ENCODE assay signal across 21 cellular contexts in genomic region chr13:112962911-112963625, GRCh38. TPM values are rescaled to one million over a fixed set of nuclear protein-coding genes. Genes with fewer than 3 reads are reported as not detected.
DNase-seq lines count a peak whose midpoint lies in the region; ATAC-seq and TF ChIP-seq lines count a peak whose summit lies in the region.
"Had no signal": no experiment of that assay in that cellular context is flagged by ENCODE, and none has a peak within 500 bp of the region (broad histone marks: within the 10 kb centered on the region; RNA-seq: fewer than 3 reads in every experiment).

No MANE protein-coding gene starts in this region.

- H3K4me1 Mint-ChIP-seq in WTC11 = 0 out of 2 replicates have a peak, but pooled peaks cover 3% of the 10 kb centered on the region
- H3K4me1 Mint-ChIP-seq in CD8-positive, alpha-beta T cell (ENCODE audit: low read depth) = peaks cover 6% of the 10 kb centered on the region

- no peaks in the 10 kb centered on the region for H3K79me2 ChIP-seq in osteoblast (ENCODE audit: insufficient read depth, low read length)

- no peak overlapping the region for H2AFZ ChIP-seq in osteoblast (ENCODE audit: low read length)

- in situ Hi-C loops in transverse colon (cut with MboI; ENCODE audit: low pct_ligation_motif_present in 1 of 4, low pct_unique_long_range_greater_than_20kb in 1 of 4, low sequenced_read_pairs in 3 of 4) = loop anchor here in 1 of 4 donors (25.0 kb wide), 1 partner anchor 424 kb away; no protein-coding TSS in a partner anchor

- H3K9me3 Mint-ChIP-seq in WTC11 = no peaks in the 10 kb centered on the region
- no peaks in the 10 kb centered on the region for H3K9me3 Mint-ChIP-seq in CD8-positive, alpha-beta T cell

- H3K4me3 Mint-ChIP-seq in WTC11 = no peak overlapping the region
- no peak overlapping the region for H3K4me3 Mint-ChIP-seq in CD8-positive, alpha-beta T cell
- H3K4me3 Mint-ChIP-seq: B cell had no signal

- POLR2A ChIA-PET in WTC11 (lab: Charles Lee) = no interaction called here
- POLR2A ChIA-PET in CD8-positive, alpha-beta T cell (lab: Charles Lee) = no interaction called here

- H3K27ac ChIP-seq in RWPE2 (ENCODE audit: poor library complexity, severe bottlenecking) = no peak overlapping the region
- no peak overlapping the region for H3K27ac ChIP-seq in osteoblast (ENCODE audit: low read depth, low read length)
- no peak overlapping the region for H3K27ac ChIP-seq in transverse colon
- H3K27ac ChIP-seq in CD8-positive, alpha-beta T cell (ENCODE audit: low read depth, low read length) = no peak overlapping the region
- H3K27ac ChIP-seq: C4-2B, RWPE1 had no signal

- ATAC-seq in RWPE2 (ENCODE audit: low read depth) (no peak), WTC11 (no peak), GM21786 (IDR thresholded peaks at IDR 0.05; ENCODE audit: unreplicated experiment) (no peak)
- no peak for ATAC-seq in CD8-positive, alpha-beta T cell
- ATAC-seq: Panc1 had no signal

- H3K4me1 ChIP-seq in RWPE2 (ENCODE audit: insufficient read depth, poor library complexity, severe bottlenecking) (no peaks in the 10 kb centered on the region), osteoblast (ENCODE audit: insufficient read depth, low read length) (no peaks in the 10 kb centered on the region), transverse colon (peaks cover 0 to 5% (median 0%) of the 10 kb centered on the region in 4 donors)
- peaks cover 2% of the 10 kb centered on the region for H3K4me1 ChIP-seq in CD8-positive, alpha-beta T cell (ENCODE audit: insufficient read depth, low read length)

- H3K27me3 ChIP-seq in RWPE2 (ENCODE audit: insufficient read depth, poor library complexity, severe bottlenecking) (peaks cover 24% of the 10 kb centered on the region), osteoblast (ENCODE audit: insufficient read depth, low read length) (peaks cover 26% of the 10 kb centered on the region), transverse colon (no peaks in the 10 kb centered on the region)
- no peaks in the 10 kb centered on the region for H3K27me3 ChIP-seq in CD8-positive, alpha-beta T cell (ENCODE audit: insufficient read depth, low read length)

- TF ChIP-seq POLR2A in transverse colon (IDR thresholded peaks at IDR 0.05) = no peak

- no peaks in the 10 kb centered on the region for H4K20me1 ChIP-seq in osteoblast (ENCODE audit: insufficient read depth, low read length)

- no peak for TF ChIP-seq EP300 in transverse colon (IDR thresholded peaks at IDR 0.05; ENCODE audit: low read depth)

- no peaks in the 10 kb centered on the region for H3K36me3 Mint-ChIP-seq in WTC11
- H3K36me3 Mint-ChIP-seq in CD8-positive, alpha-beta T cell = no peaks in the 10 kb centered on the region

- intact Hi-C loops in transverse colon (cut with DNase I; ENCODE audit: low total_unique reads) = no loop called here
- intact Hi-C loops in CD8-positive, alpha-beta T cell (cut with DNase I, micrococcal nuclease) = no loop called here

- CTCF ChIA-PET in WTC11 (lab: Charles Lee) = interaction anchor here (1.8 kb wide), 1 partner anchor 20 kb away, joined by 6 read pairs; no protein-coding TSS in a partner anchor
- CTCF ChIA-PET in CD8-positive, alpha-beta T cell (lab: Charles Lee) = no interaction called here

- no peaks in the 10 kb centered on the region for H3K9me3 ChIP-seq in RWPE2 (ENCODE audit: severe bottlenecking)
- no peaks in the 10 kb centered on the region for H3K9me3 ChIP-seq in osteoblast (ENCODE audit: low read depth, low read length)
- no peaks in the 10 kb centered on the region for H3K9me3 ChIP-seq in transverse colon
- H3K9me3 ChIP-seq in CD8-positive, alpha-beta T cell (ENCODE audit: low read length) = no peaks in the 10 kb centered on the region
- H3K9me3 ChIP-seq: SK-N-SH had no signal

- H3K4me2 ChIP-seq in osteoblast (ENCODE audit: insufficient read depth, low read length) = no peak overlapping the region
- H3K4me2 ChIP-seq: SK-N-SH had no signal

- H3K36me3 ChIP-seq in RWPE2 (ENCODE audit: low read depth) = no peaks in the 10 kb centered on the region
- no peaks in the 10 kb centered on the region for H3K36me3 ChIP-seq in osteoblast (ENCODE audit: insufficient read depth, low read length)
- H3K36me3 ChIP-seq in transverse colon = no peaks in the 10 kb centered on the region
- H3K36me3 ChIP-seq in CD8-positive, alpha-beta T cell (ENCODE audit: insufficient read depth, low read length) = no peaks in the 10 kb centered on the region

- DNase-seq in RWPE2 (ENCODE audit: low spot score) (peak; percentile 14), WTC11 (ENCODE audit: low spot score) (no peak), osteoblast (ENCODE audit: insufficient read length, low spot score, missing footprints) (peak; percentile 63), transverse colon (peak; percentile 2), NOMO-1 treated with DMSO at 0.1 percent for 48 hours (lab: John Stamatoyannopoulos, UW; ENCODE audit: unreplicated experiment) (no peak)
- no peak for DNase-seq in CD8-positive, alpha-beta T cell
- DNase-seq: Calu3, DND-41, NCI-H1048, NCI-H1417, NCI-H1694, NCI-H2081, NCI-H2227 treated with DMSO at 0.1 percent for 48 hours, NCI-H510A, NCI-H69, SK-N-SH had no signal

- H3K27ac Mint-ChIP-seq in WTC11 = peak overlapping the region; percentile 92
- H3K27ac Mint-ChIP-seq in CD8-positive, alpha-beta T cell = no peak overlapping the region
- H3K27ac Mint-ChIP-seq: B cell had no signal

- WGBS in transverse colon (ENCODE audit: low coverage in 1 of 2), 2 donors = 83% methylated on average over 16 of the region's 16 CpGs; no CpG with 5 or more reads in 1 of the 2 donors

- H3K4me3 ChIP-seq in RWPE2 (ENCODE audit: severe bottlenecking) (no peak overlapping the region), osteoblast (ENCODE audit: insufficient read depth, low read length) (no peak overlapping the region), transverse colon (no peak overlapping the region)
- H3K4me3 ChIP-seq in CD8-positive, alpha-beta T cell (ENCODE audit: low read depth, low read length) = no peak overlapping the region

- no peak for TF ChIP-seq CTCF in RWPE2 (IDR thresholded peaks at IDR 0.05; ENCODE audit: poor library complexity, severe bottlenecking)
- TF ChIP-seq CTCF in WTC11 (IDR thresholded peaks at IDR 0.05) = no peak
- TF ChIP-seq CTCF in osteoblast (IDR thresholded peaks at IDR 0.05; ENCODE audit: extremely low read depth, low read depth, low read length) = no peak
- no peak for TF ChIP-seq CTCF in transverse colon (IDR thresholded peaks at IDR 0.05)
- no peak for TF ChIP-seq CTCF in CD8-positive, alpha-beta T cell (IDR thresholded peaks at IDR 0.05)

- no peaks in the 10 kb centered on the region for H3K27me3 Mint-ChIP-seq in WTC11 (ENCODE audit: low read depth)
- H3K27me3 Mint-ChIP-seq in CD8-positive, alpha-beta T cell (ENCODE audit: low read depth) = peaks cover 2% of the 10 kb centered on the region

TF ChIP-seq in WTC11, 78 proteins besides CTCF, POLR2A, EP300 and RAD21 (continues in another document):
- no peak for TF ChIP-seq MAX (CRISPR knock-in tag; IDR thresholded peaks at IDR 0.05)
- TF ChIP-seq GTF2I (CRISPR knock-in tag; conservative IDR thresholded peaks at IDR 0.05) = no peak
- no peak for TF ChIP-seq PRDM15 (CRISPR knock-in tag; IDR thresholded peaks at IDR 0.05)
- no peak for TF ChIP-seq ZNF138 (CRISPR knock-in tag; conservative IDR thresholded peaks at IDR 0.05)
- TF ChIP-seq ZNF416 (CRISPR knock-in tag; IDR thresholded peaks at IDR 0.05) = no peak

RNA-seq across cellular contexts. Expression of gene MCF2L, which starts 5.9 kb away (rescaled TPM):
- total RNA-seq in WTC11 (2021) (34.8 to 35.4 TPM (median 34.9 TPM) in 3 replicates), osteoblast (6.5 TPM in 2 replicates), transverse colon (100 to 1,000 TPM in 2 of 4 donors, 10 to 100 TPM in 2; 62.1 to 186 (median 91.3) TPM)
- 10 to 100 TPM; 13.7 to 15.0 TPM for total RNA-seq in CD8-positive, alpha-beta T cell

Comparison
In these comparisons a context has a peak if more than half of its experiments do, and no peak if none do; other contexts are left out.
1. DNase-seq: peak in RWPE2 (single experiment), osteoblast (single experiment) and transverse colon (single experiment); none in WTC11 (single experiment), NOMO-1 treated with DMSO at 0.1 percent for 48 hours (single experiment) and CD8-positive, alpha-beta T cell (0 of 7).